8 cellular contexts compared by ENCODE assay signal in the genomic region with DNA sequence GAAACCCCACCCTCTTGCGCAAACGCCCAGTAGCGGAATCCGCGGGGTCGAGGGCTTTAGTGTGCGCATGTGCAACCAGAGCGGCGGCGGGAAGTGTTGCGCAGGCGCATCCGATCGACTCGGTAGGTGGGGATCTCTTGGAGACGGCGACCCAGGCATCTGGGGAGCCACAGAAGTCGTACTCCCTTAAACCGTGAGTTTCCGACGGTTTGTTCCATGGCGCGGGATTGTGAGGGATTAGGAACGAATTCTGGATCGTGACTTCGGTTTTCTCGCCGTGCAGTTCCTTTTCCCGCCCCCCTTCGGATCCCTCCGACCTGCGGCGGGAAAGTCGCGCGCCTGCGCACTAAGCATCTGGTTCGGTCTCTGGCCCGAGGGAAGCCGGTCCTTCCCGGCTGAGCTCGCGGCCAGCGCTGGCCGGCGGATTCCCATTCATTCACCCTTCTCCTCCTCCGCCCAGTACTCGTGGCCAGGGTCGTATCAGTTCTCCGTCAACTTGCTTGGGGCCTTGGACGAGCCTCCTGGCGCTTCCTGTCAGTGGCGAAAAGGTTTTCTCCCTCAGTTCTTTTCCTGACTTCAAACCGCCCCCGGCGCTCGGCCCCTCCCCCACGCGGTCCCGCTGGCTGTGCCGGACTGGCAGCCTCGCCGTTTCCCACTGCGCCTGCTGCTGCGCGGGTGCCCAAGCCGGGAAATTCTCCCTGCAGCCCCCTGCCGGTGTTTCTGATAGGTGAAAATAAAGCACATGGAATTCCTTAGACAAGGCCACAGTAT. TPM values are rescaled to one million over a fixed set of nuclear protein-coding genes. Genes with fewer than 3 reads are reported as not detected.
A peak's percentile ranks its signal among the peaks of the same experiment; 100 is the strongest.
DNase-seq lines count a peak whose midpoint lies in the region; ATAC-seq and TF ChIP-seq lines count a peak whose summit lies in the region.

A gene (plus strand): TSS at position 96 of the 771 bp plus-strand sequence. CDS start 866 bp downstream, outside the sequence.

- peak within 1 kb of the TSS; percentile 60 for H3K4me3 ChIP-seq in BJ (ENCODE audit: low read depth, low read length)
- peak within 1 kb of the TSS; percentile 56 for H3K4me3 ChIP-seq in colonic mucosa

- ATAC-seq in HG03378 (IDR thresholded peaks at IDR 0.05; ENCODE audit: unreplicated experiment) (peak; percentile 78), left colon (peak; percentile 92)

- H3K27ac ChIP-seq in colonic mucosa: peak within 1 kb of the TSS; percentile 76

- POLR2A ChIA-PET in BJ (lab: Charles Lee): no interaction called here

- DNase-seq in BJ (ENCODE audit: low read depth): peak; percentile 53
- DNase-seq in NCI-H446 treated with DMSO at 0.1 percent for 48 hours (lab: John Stamatoyannopoulos, UW): peak; percentile 90
- DNase-seq in activated CD4-positive, alpha-beta T cell treated with anti-CD3 and anti-CD28 coated beads for 4 hours: peak; percentile 82 to 85
- DNase-seq in colonic mucosa: peak; percentile 92
- peak; percentile 89 for DNase-seq in left colon
- DNase-seq in stimulated activated CD4-positive, alpha-beta T cell treated with anti-CD3 and anti-CD28 coated beads, Interleukin-1b, Interleukin-23, amount 100 ng/mL, for 4 hours (ENCODE audit: low read depth in 2 of 2): peak; percentile 84

- TF ChIP-seq CTCF in BJ (IDR thresholded peaks at IDR 0.05; ENCODE audit: insufficient read depth, low read depth, low read length): peak; percentile 39; the same call in 1 of the 2 replicates
- peak; percentile 17 for TF ChIP-seq CTCF in colonic mucosa (IDR thresholded peaks at IDR 0.05)

- peaks cover 9% of the 10 kb centered on the region for H3K4me1 ChIP-seq in colonic mucosa

- H3K36me3 ChIP-seq in BJ (ENCODE audit: control insufficient read depth, insufficient read depth, low read length): no peaks in the 10 kb centered on the region
- no peaks in the 10 kb centered on the region for H3K36me3 ChIP-seq in colonic mucosa

- CTCF ChIA-PET in BJ (lab: Yijun Ruan, JAX): interaction anchor here (0.6 to 5.7 kb wide), 6 partner anchors 12 to 741 kb away, joined by 3 to 33 read pairs (median 6); no protein-coding TSS in a partner anchor

- no peaks in the 10 kb centered on the region for H3K27me3 ChIP-seq in BJ (ENCODE audit: control insufficient read depth, insufficient read depth, low read length)
- H3K27me3 ChIP-seq in colonic mucosa: no peaks in the 10 kb centered on the region

- H3K9me3 ChIP-seq in colonic mucosa: no peaks in the 10 kb centered on the region

- peak; percentile 83 for TF ChIP-seq POLR2A in GM19099 (IDR thresholded peaks at IDR 0.05; ENCODE audit: extremely low read depth, insufficient read length, low read depth)

- intact Hi-C loops in colonic mucosa (cut with DNase I) (no loop called here), left colon (cut with DNase I, micrococcal nuclease) (no loop called here)

- peak within 1 kb of the TSS; percentile 67 to 80 for H3K9ac ChIP-seq in colonic mucosa (ENCODE audit: low read depth in 2 of 2, low read length in 2 of 2)

RNA-seq across cellular contexts. Expression of the gene that starts here (rescaled TPM):
- polyA plus RNA-seq in BJ (2011; rRNA removed): 2.6 and 2.8 TPM in 2 replicates
- 1.3 TPM in 2 replicates for polyA minus RNA-seq in BJ (2011; rRNA and poly(A)+ RNA removed)
- total RNA-seq in colonic mucosa: 10 to 100 TPM in 1 of 2 donors, 1 to 10 TPM in 1; 3.5 to 10.3 TPM
- total RNA-seq in left colon: 1 to 10 TPM; 1.1 to 3.8 TPM

Comparison
In these comparisons a context has a peak if more than half of its experiments do, and no peak if none do; other contexts are left out.
1. Peak in every context shown above with its lines: DNase-seq, ATAC-seq, H3K4me3 ChIP-seq and H3K27ac ChIP-seq.